Comparison of ENCODE assay signal across 9 cellular contexts in genomic region chr7:55133630-55134392, GRCh38.
A peak's percentile ranks its signal among the peaks of the same experiment; 100 is the strongest.
DNase-seq lines count a peak whose midpoint lies in the region; ATAC-seq, FAIRE-seq and TF ChIP-seq lines count a peak whose summit lies in the region.
"Had no signal": no experiment of that assay in that cellular context is flagged by ENCODE, and none has a peak within 500 bp of the region (broad histone marks: within the 10 kb centered on the region; RNA-seq: fewer than 3 reads in every experiment).

No MANE protein-coding gene starts in this region.

- peak; percentile 28 to 65 (median 61) for ATAC-seq in pancreas

- POLR2A ChIA-PET in BJ (lab: Charles Lee) (interaction anchor here (1.1 kb wide), 1 partner anchor 73 kb away, joined by 4 read pairs; no protein-coding TSS in a partner anchor), RWPE1 (lab: Yijun Ruan, JAX; ENCODE audit: low non-redundant PET) (no interaction called here)

- H3K36me3 ChIP-seq in BJ (ENCODE audit: control insufficient read depth, insufficient read depth, low read length) (no peaks in the 10 kb centered on the region), esophagus squamous epithelium (no peaks in the 10 kb centered on the region), pancreas (no peaks in the 10 kb centered on the region), ovary (no peaks in the 10 kb centered on the region)

- H3K4me3 Mint-ChIP-seq in activated CD4-positive, alpha-beta T cell treated with anti-CD3 and anti-CD28 coated beads, Interleukin-2, amount 10 ng/mL, durations not matched to agents 24 days and 14 days, result no peak overlapping the region

- H3K27me3 Mint-ChIP-seq in activated CD4-positive, alpha-beta T cell treated with anti-CD3 and anti-CD28 coated beads, Interleukin-2, amount 10 ng/mL, durations not matched to agents 24 days and 14 days, result peaks cover 9% of the 10 kb centered on the region

- peaks cover 9% of the 10 kb centered on the region for H3K9me3 Mint-ChIP-seq in activated CD4-positive, alpha-beta T cell treated with anti-CD3 and anti-CD28 coated beads, Interleukin-2, amount 10 ng/mL, durations not matched to agents 24 days and 14 days

- WGBS in esophagus squamous epithelium, 2 donors, result 20 to 31% methylated on average over 6 to 8 of the region's 16 CpGs
- 79 to 80% methylated on average over 16 of the region's 16 CpGs for WGBS in pancreas, 2 donors
- 60 to 72% (median 62%) methylated on average over 16 of the region's 16 CpGs for WGBS in ovary, 3 donors

- no peak for TF ChIP-seq EP300 in ovary (IDR thresholded peaks at IDR 0.05)

- DNase-seq in BJ (ENCODE audit: low read depth) (peak; percentile 89), RWPE1 (ENCODE audit: low spot score) (peak; percentile 80), esophagus squamous epithelium (lab: John Stamatoyannopoulos, UW) (no peak), pancreas (no peak), ovary (no peak), Ammon's horn (ENCODE audit: low spot score) (no peak), NCI-H1694 treated with DMSO at 0.1 percent for 48 hours (lab: John Stamatoyannopoulos, UW) (no peak)
- no peak for DNase-seq in activated CD4-positive, alpha-beta T cell treated with anti-CD3 and anti-CD28 coated beads, Interleukin-2, amount 10 ng/mL, durations not matched to agents 24 days and 14 days
- DNase-seq: GDM1 had no signal

- CTCF ChIA-PET in BJ (lab: Yijun Ruan, JAX), result interaction anchor here (0.6 to 1.5 kb wide), 3 partner anchors 9 to 121 kb away, joined by 3 to 10 read pairs (median 8); no protein-coding TSS in a partner anchor
- CTCF ChIA-PET in RWPE1 (lab: Yijun Ruan, JAX), result interaction anchor here (1.0 to 1.8 kb wide), 2 partner anchors 13 to 122 kb away, joined by 3 to 6 read pairs; no protein-coding TSS in a partner anchor

- peaks cover 15% of the 10 kb centered on the region for H3K4me1 Mint-ChIP-seq in activated CD4-positive, alpha-beta T cell treated with anti-CD3 and anti-CD28 coated beads, Interleukin-2, amount 10 ng/mL, durations not matched to agents 24 days and 14 days

- no peak overlapping the region for H3K27ac Mint-ChIP-seq in activated CD4-positive, alpha-beta T cell treated with anti-CD3 and anti-CD28 coated beads, Interleukin-2, amount 10 ng/mL, durations not matched to agents 24 days and 14 days

- TF ChIP-seq POLR2A in esophagus squamous epithelium (IDR thresholded peaks at IDR 0.05), result no peak
- no peak for TF ChIP-seq POLR2A in ovary (IDR thresholded peaks at IDR 0.05)

- H3K4me1 ChIP-seq in esophagus squamous epithelium, result peaks cover 50 to 85% (median 57%) of the 10 kb centered on the region in 3 donors
- H3K4me1 ChIP-seq in pancreas, result peaks cover 0 to 4% (median 2%) of the 10 kb centered on the region in 3 donors
- peaks cover 15% of the 10 kb centered on the region for H3K4me1 ChIP-seq in ovary (ENCODE audit: insufficient read depth)

- H3K9me3 ChIP-seq in esophagus squamous epithelium (no peaks in the 10 kb centered on the region), pancreas (no peaks in the 10 kb centered on the region), ovary (no peaks in the 10 kb centered on the region)

- no peak for FAIRE-seq in pancreas (lab: Jason Lieb, UNC)

- TF ChIP-seq CTCF in BJ (IDR thresholded peaks at IDR 0.05; ENCODE audit: insufficient read depth, low read depth, low read length) (no peak), RWPE1 (conservative IDR thresholded peaks at IDR 0.05; ENCODE audit: low read depth) (no peak), esophagus squamous epithelium (IDR thresholded peaks at IDR 0.05) (no peak), pancreas (IDR thresholded peaks at IDR 0.05) (no peak), ovary (IDR thresholded peaks at IDR 0.05) (no peak)

- H3K36me3 Mint-ChIP-seq in activated CD4-positive, alpha-beta T cell treated with anti-CD3 and anti-CD28 coated beads, Interleukin-2, amount 10 ng/mL, durations not matched to agents 24 days and 14 days (ENCODE audit: low read depth), result no peaks in the 10 kb centered on the region

- H3K27me3 ChIP-seq in BJ (ENCODE audit: control insufficient read depth, insufficient read depth, low read length), result no peaks in the 10 kb centered on the region
- H3K27me3 ChIP-seq in esophagus squamous epithelium, result no peaks in the 10 kb centered on the region
- no peaks in the 10 kb centered on the region for H3K27me3 ChIP-seq in pancreas
- no peaks in the 10 kb centered on the region for H3K27me3 ChIP-seq in ovary

- intact Hi-C loops in esophagus squamous epithelium (cut with DNase I) (no loop called here), pancreas (cut with DNase I) (no loop called here), ovary (cut with DNase I) (no loop called here)
- intact Hi-C loops in activated CD4-positive, alpha-beta T cell treated with anti-CD3 and anti-CD28 coated beads, Interleukin-2, amount 10 ng/mL, durations not matched to agents 24 days and 14 days (cut with micrococcal nuclease), result loop anchor here (2.0 to 5.0 kb wide), 3 partner anchors 47 to 173 kb away; no protein-coding TSS in a partner anchor

- no peak overlapping the region for H3K4me3 ChIP-seq in BJ (ENCODE audit: low read depth, low read length)
- no peak overlapping the region for H3K4me3 ChIP-seq in esophagus squamous epithelium
- H3K4me3 ChIP-seq in pancreas, result no peak overlapping the region
- H3K4me3 ChIP-seq in ovary, result no peak overlapping the region

- peak overlapping the region; percentile 97 for H3K27ac ChIP-seq in RWPE1
- H3K27ac ChIP-seq in esophagus squamous epithelium, result peak overlapping the region; percentile 90 to 96 (median 95)
- peak overlapping the region in 2 of 4 donors; percentile 39 to 48 for H3K27ac ChIP-seq in pancreas
- H3K27ac ChIP-seq in ovary, result no peak overlapping the region

Comparison
In these comparisons a context has a peak if more than half of its experiments do, and no peak if none do; other contexts are left out.
1. DNase-seq: peak in BJ (single experiment) and RWPE1 (single experiment); none in esophagus squamous epithelium (single experiment), pancreas (0 of 6), ovary (0 of 5), Ammon's horn (single experiment), activated CD4-positive, alpha-beta T cell treated with anti-CD3 and anti-CD28 coated beads, Interleukin-2, amount 10 ng/mL, durations not matched to agents 24 days and 14 days (single experiment) and NCI-H1694 treated with DMSO at 0.1 percent for 48 hours (single experiment).
2. H3K27ac ChIP-seq: peak in RWPE1 (single experiment) and esophagus squamous epithelium (4 of 4); none in ovary (0 of 2).